In the genomic region with DNA sequence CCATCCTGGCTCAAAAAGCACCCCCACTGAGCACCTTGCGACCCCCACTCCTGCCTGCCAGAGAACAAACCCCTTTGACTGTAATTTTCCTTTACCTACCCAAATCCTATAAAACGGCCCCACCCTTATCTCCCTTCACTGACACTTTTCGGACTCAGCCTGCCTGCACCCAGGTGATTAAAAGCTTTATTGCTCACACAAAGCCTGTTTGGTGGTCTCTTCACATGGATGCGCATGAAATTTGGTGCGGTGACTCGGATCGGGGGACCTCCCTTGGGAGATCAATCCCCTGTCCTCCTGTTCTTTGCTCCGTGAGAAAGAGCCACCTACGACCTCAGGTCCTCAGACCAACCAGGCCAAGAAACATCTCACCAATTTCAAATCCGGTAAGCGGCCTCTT, we compare ENCODE assay signal across 1 cellular context.
A peak's percentile ranks its signal among the peaks of the same experiment; 100 is the strongest.
TF ChIP-seq lines count a peak whose summit lies in the region.

No MANE protein-coding gene starts in this region.

TF ChIP-seq in H1, 55 proteins besides CTCF, POLR2A, EP300 and RAD21:
- peak; percentile 46 for TF ChIP-seq TBP (IDR thresholded peaks at IDR 0.05; ENCODE audit: low read depth, low read length)
- peak; percentile 50 for TF ChIP-seq POLR2AphosphoS5 (IDR thresholded peaks at IDR 0.05; ENCODE audit: low read depth, low read length)
- peak; percentile 55; the same call in 1 of the 2 replicates for TF ChIP-seq TAF1 (IDR thresholded peaks at IDR 0.05; ENCODE audit: low read depth, low read length)
- peak in 1 of 2 experiments; percentile 18; a peak in 1 of 4 replicates for TF ChIP-seq SIN3A (conservative IDR thresholded peaks at IDR 0.05 in 1 of 2, IDR thresholded peaks at IDR 0.05 in 1 of 2; ENCODE audit: low read depth in 1 of 2, low read length in 2 of 2)
